In genomic region chr15:64883997-64884511, GRCh38 we compare ENCODE assay signal across 8 cellular contexts. TPM values are rescaled to one million over a fixed set of nuclear protein-coding genes. Genes with fewer than 3 reads are reported as not detected.
DNase-seq lines count a peak whose midpoint lies in the region; ATAC-seq and TF ChIP-seq lines count a peak whose summit lies in the region.

No MANE protein-coding gene starts in this region.

- peaks cover 2% of the 10 kb centered on the region for H3K27me3 Mint-ChIP-seq in endodermal cell (ENCODE audit: insufficient read depth)
- no peaks in the 10 kb centered on the region for H3K27me3 Mint-ChIP-seq in naive thymus-derived CD4-positive, alpha-beta T cell

- H3K4me1 Mint-ChIP-seq in endodermal cell: peaks cover 2% of the 10 kb centered on the region
- H3K4me1 Mint-ChIP-seq in naive thymus-derived CD4-positive, alpha-beta T cell: peaks cover 13 to 31% (median 28%) of the 10 kb centered on the region in 7 donors

- no peak for TF ChIP-seq CTCF in endodermal cell (conservative IDR thresholded peaks at IDR 0.05)

- H3K9me3 ChIP-seq in endodermal cell (ENCODE audit: control insufficient read depth, low read length) (no peaks in the 10 kb centered on the region), subcutaneous abdominal adipose tissue (ENCODE audit: control insufficient read depth in 5 of 5, low read length in 5 of 5) (no peaks in the 10 kb centered on the region)
- H3K9me3 ChIP-seq in naive thymus-derived CD4-positive, alpha-beta T cell (ENCODE audit: control insufficient read depth in 2 of 3, low read length in 3 of 3): no peaks in the 10 kb centered on the region

- intact Hi-C loops in naive thymus-derived CD4-positive, alpha-beta T cell (cut with micrococcal nuclease): loop anchor here (1.0 kb wide), 2 partner anchors 9 to 10 kb away; no protein-coding TSS in a partner anchor

- H3K9me3 Mint-ChIP-seq in endodermal cell: no peaks in the 10 kb centered on the region
- no peaks in the 10 kb centered on the region for H3K9me3 Mint-ChIP-seq in naive thymus-derived CD4-positive, alpha-beta T cell

- WGBS in endodermal cell (ENCODE audit: insufficient coverage in 1 of 2, insufficient read length in 1 of 2), 2 experiments: 78 to 81% methylated on average over 10 of the region's 10 CpGs

- no peak overlapping the region for H3K27ac Mint-ChIP-seq in endodermal cell
- H3K27ac Mint-ChIP-seq in naive thymus-derived CD4-positive, alpha-beta T cell: peak overlapping the region in 7 of 9 donors; percentile 0 to 86 (median 28)

- H3K4me1 ChIP-seq in endodermal cell (ENCODE audit: control insufficient read depth, insufficient read depth, low read length) (no peaks in the 10 kb centered on the region), subcutaneous abdominal adipose tissue (ENCODE audit: control insufficient read depth in 5 of 5, insufficient read depth in 5 of 5, low read length in 5 of 5) (peaks cover 13 to 40% (median 35%) of the 10 kb centered on the region in 5 donors)
- H3K4me1 ChIP-seq in naive thymus-derived CD4-positive, alpha-beta T cell (ENCODE audit: control insufficient read depth in 2 of 2, insufficient read depth in 2 of 2, low read length in 2 of 2): peaks cover 27 to 30% of the 10 kb centered on the region in 2 donors

- ATAC-seq in GM21529 (IDR thresholded peaks at IDR 0.05; ENCODE audit: unreplicated experiment): peak; percentile 61
- ATAC-seq in naive thymus-derived CD4-positive, alpha-beta T cell: peak; percentile 70

- H3K27me3 ChIP-seq in endodermal cell (ENCODE audit: control insufficient read depth, insufficient read depth, low read length, poor library complexity, severe bottlenecking): no peaks in the 10 kb centered on the region
- H3K27me3 ChIP-seq in naive thymus-derived CD4-positive, alpha-beta T cell (ENCODE audit: control insufficient read depth in 2 of 2, insufficient read depth in 2 of 2, low read length in 2 of 2): no peaks in the 10 kb centered on the region
- H3K27me3 ChIP-seq in subcutaneous abdominal adipose tissue (ENCODE audit: control insufficient read depth in 5 of 5, insufficient read depth in 4 of 5, low read length in 5 of 5): no peaks in the 10 kb centered on the region

- no peaks in the 10 kb centered on the region for H3K36me3 Mint-ChIP-seq in endodermal cell (ENCODE audit: low read depth)
- H3K36me3 Mint-ChIP-seq in naive thymus-derived CD4-positive, alpha-beta T cell: no peaks in the 10 kb centered on the region

- DNase-seq in DMS53 (lab: John Stamatoyannopoulos, UW): peak; percentile 65
- peak; percentile 49 for DNase-seq in NCI-H1105 treated with DMSO at 0.1 percent for 48 hours (lab: John Stamatoyannopoulos, UW)
- DNase-seq in activated CD8-positive, alpha-beta memory T cell treated with anti-CD3 and anti-CD28 coated beads for 4 hours (ENCODE audit: low read depth in 2 of 2): peak; percentile 66 to 67
- DNase-seq in endodermal cell: peak; percentile 68
- DNase-seq in naive thymus-derived CD4-positive, alpha-beta T cell: peak; percentile 37 to 69 (median 62)
- DNase-seq in OCI-M1 (lab: John Stamatoyannopoulos, UW): no peak

- no peak overlapping the region for H3K4me3 ChIP-seq in endodermal cell (ENCODE audit: low read length)
- no peak overlapping the region for H3K4me3 ChIP-seq in naive thymus-derived CD4-positive, alpha-beta T cell (ENCODE audit: low read length)
- H3K4me3 ChIP-seq in subcutaneous abdominal adipose tissue (ENCODE audit: low read depth in 1 of 5, low read length in 5 of 5): peak overlapping the region in 2 of 5 donors; percentile 12 to 39

- no peak overlapping the region for H3K4me3 Mint-ChIP-seq in endodermal cell
- H3K4me3 Mint-ChIP-seq in naive thymus-derived CD4-positive, alpha-beta T cell: peak overlapping the region in 5 of 10 donors; percentile 34 to 75 (median 39)

- POLR2A ChIA-PET in naive thymus-derived CD4-positive, alpha-beta T cell (lab: Charles Lee): interaction anchor here (1.1 to 6.8 kb wide), 2 partner anchors 10 to 20 kb away, joined by 3 to 53 read pairs; no protein-coding TSS in a partner anchor

- H3K27ac ChIP-seq in endodermal cell (ENCODE audit: low read depth, low read length): no peak overlapping the region
- H3K27ac ChIP-seq in naive thymus-derived CD4-positive, alpha-beta T cell (ENCODE audit: low read depth, low read length): no peak overlapping the region
- H3K27ac ChIP-seq in subcutaneous abdominal adipose tissue (ENCODE audit: low read depth, low read length): peak overlapping the region; percentile 98

- no peak overlapping the region for H3K9ac ChIP-seq in endodermal cell (ENCODE audit: extremely low read depth, low read length, poor library complexity, severe bottlenecking)
- peak overlapping the region; percentile 49 to 85 (median 77) for H3K9ac ChIP-seq in subcutaneous abdominal adipose tissue (ENCODE audit: low read length in 5 of 5)

- H3K36me3 ChIP-seq in endodermal cell (ENCODE audit: control insufficient read depth, insufficient read depth, low read length): no peaks in the 10 kb centered on the region
- H3K36me3 ChIP-seq in naive thymus-derived CD4-positive, alpha-beta T cell (ENCODE audit: control insufficient read depth in 2 of 3, insufficient read depth in 3 of 3, low read length in 3 of 3): no peaks in the 10 kb centered on the region
- no peaks in the 10 kb centered on the region for H3K36me3 ChIP-seq in subcutaneous abdominal adipose tissue (ENCODE audit: control insufficient read depth in 5 of 5, insufficient read depth in 5 of 5, low read length in 5 of 5)

- CTCF ChIA-PET in naive thymus-derived CD4-positive, alpha-beta T cell (lab: Charles Lee): interaction anchor here (0.6 to 1.2 kb wide), 3 partner anchors 11 to 159 kb away, joined by 3 to 7 read pairs (median 4); no protein-coding TSS in a partner anchor

RNA-seq across cellular contexts. Expression of gene ANKDD1A, which starts 27.6 kb away (rescaled TPM):
- total RNA-seq in endodermal cell: 10 to 100 TPM; 22.5 to 30.0 TPM
- polyA plus RNA-seq in endodermal cell (2013, experiment 1 of 2): 6.2 TPM
- 8.7 TPM for polyA plus RNA-seq in endodermal cell (2013, experiment 2 of 2)
- 1 to 10 TPM; 3.3 to 9.3 (median 4.0) TPM for total RNA-seq in naive thymus-derived CD4-positive, alpha-beta T cell
- polyA plus RNA-seq in naive thymus-derived CD4-positive, alpha-beta T cell: 1 to 10 TPM in 1 of 2 donors, under 1 TPM in 1; 0.20 to 2.0 TPM

RNA-seq across cellular contexts. Expression of gene PLEKHO2, which starts 42.3 kb away (rescaled TPM):
- total RNA-seq in endodermal cell: 10 to 100 TPM; 10.2 to 12.9 TPM
- 10.9 TPM for polyA plus RNA-seq in endodermal cell (2013, experiment 1 of 2)
- polyA plus RNA-seq in endodermal cell (2013, experiment 2 of 2): 10.4 TPM
- 10 to 100 TPM in 4 of 5 experiments, 1 to 10 TPM in 1; 8.6 to 52.3 (median 14.0) TPM for total RNA-seq in naive thymus-derived CD4-positive, alpha-beta T cell
- polyA plus RNA-seq in naive thymus-derived CD4-positive, alpha-beta T cell: 10 to 100 TPM; 10.3 to 20.9 TPM

RNA-seq across cellular contexts. Expression of gene PIF1, which starts 58.6 kb away (rescaled TPM):
- 10 to 100 TPM; 60.7 to 64.6 TPM for total RNA-seq in endodermal cell
- polyA plus RNA-seq in endodermal cell (2013, experiment 1 of 2): 46.2 TPM
- 44.8 TPM for polyA plus RNA-seq in endodermal cell (2013, experiment 2 of 2)
- total RNA-seq in naive thymus-derived CD4-positive, alpha-beta T cell: 10 to 100 TPM in 1 of 5 experiments, 1 to 10 TPM in 1, under 1 TPM in 1, not detected in 2; 0.34 to 30.2 (median 1.0) TPM
- polyA plus RNA-seq in naive thymus-derived CD4-positive, alpha-beta T cell: not detected
